Comparison of ENCODE assay signal across 15 cellular contexts in genomic region chr11:130407978-130408377, GRCh38. TPM values are rescaled to one million over a fixed set of nuclear protein-coding genes. Genes with fewer than 3 reads are reported as not detected.
A peak's percentile ranks its signal among the peaks of the same experiment; 100 is the strongest.
DNase-seq lines count a peak whose midpoint lies in the region; ATAC-seq and TF ChIP-seq lines count a peak whose summit lies in the region.
"Had no signal": no experiment of that assay in that cellular context is flagged by ENCODE, and none has a peak within 500 bp of the region (broad histone marks: within the 10 kb centered on the region; RNA-seq: fewer than 3 reads in every experiment).

No MANE protein-coding gene starts in this region.

- peaks cover 50% of the 10 kb centered on the region for H3K27me3 Mint-ChIP-seq in mesothelial cell of epicardium (ENCODE audit: low read depth)
- H3K27me3 Mint-ChIP-seq in natural killer cell treated with Interleukin-12 subunit alpha and Interleukin-12 subunit beta and Interleukin-15 and Interleukin-18, amount 100 ng/mL, for 72 hours: peaks cover 8 to 18% of the 10 kb centered on the region in 2 donors
- H3K27me3 Mint-ChIP-seq: CD4-positive, CD25-positive, alpha-beta regulatory T cell had no signal

- WGBS in esophagus muscularis mucosa: 40% methylated on average over 7 of the region's 7 CpGs

- H3K9ac ChIP-seq in PC-3 (ENCODE audit: low read length): no peak overlapping the region

- no peak for TF ChIP-seq EP300 in esophagus muscularis mucosa (IDR thresholded peaks at IDR 0.05)

- peak; percentile 93 for ATAC-seq in PC-3
- peak; percentile 51 for ATAC-seq in mucosa of descending colon
- ATAC-seq in natural killer cell treated with Interleukin-12 subunit alpha and Interleukin-12 subunit beta and Interleukin-15 and Interleukin-18, amount 100 ng/mL, for 72 hours: no peak
- ATAC-seq in GM19452 (IDR thresholded peaks at IDR 0.05; ENCODE audit: unreplicated experiment): no peak
- ATAC-seq: GM12878 had no signal

- intact Hi-C loops in PC-3 (cut with micrococcal nuclease): no loop called here
- intact Hi-C loops in esophagus muscularis mucosa (cut with DNase I): no loop called here
- intact Hi-C loops in mucosa of descending colon (cut with DNase I, micrococcal nuclease): no loop called here

- peak; percentile 60 for DNase-seq in AG09309 (ENCODE audit: low read depth)
- DNase-seq in PC-3: peak; percentile 99
- no peak for DNase-seq in esophagus muscularis mucosa (ENCODE audit: extremely low spot score)
- DNase-seq in mucosa of descending colon: no peak
- DNase-seq in mesothelial cell of epicardium (ENCODE audit: low spot score in 2 of 2, unreplicated experiment in 2 of 2): no peak
- no peak for DNase-seq in NCI-H1417 (lab: John Stamatoyannopoulos, UW)
- DNase-seq in natural killer cell treated with Interleukin-12 subunit alpha and Interleukin-12 subunit beta and Interleukin-15 and Interleukin-18, amount 100 ng/mL, for 72 hours (ENCODE audit: low spot score): no peak
- DNase-seq: CD4-positive, CD25-positive, alpha-beta regulatory T cell; Kasumi-1; stimulated activated naive CD4-positive, alpha-beta T cell had no signal

- H3K36me3 Mint-ChIP-seq in mesothelial cell of epicardium: no peaks in the 10 kb centered on the region
- H3K36me3 Mint-ChIP-seq in natural killer cell treated with Interleukin-12 subunit alpha and Interleukin-12 subunit beta and Interleukin-15 and Interleukin-18, amount 100 ng/mL, for 72 hours: no peaks in the 10 kb centered on the region
- H3K36me3 Mint-ChIP-seq: CD4-positive, CD25-positive, alpha-beta regulatory T cell had no signal

- CTCF ChIA-PET in PC-3 (lab: Charles Lee): interaction anchor here (0.6 to 1.1 kb wide), 4 partner anchors 18 to 195 kb away, joined by 3 to 7 read pairs (median 4); no protein-coding TSS in a partner anchor

- H3K9me3 Mint-ChIP-seq in mesothelial cell of epicardium: no peaks in the 10 kb centered on the region
- H3K9me3 Mint-ChIP-seq in natural killer cell treated with Interleukin-12 subunit alpha and Interleukin-12 subunit beta and Interleukin-15 and Interleukin-18, amount 100 ng/mL, for 72 hours: no peaks in the 10 kb centered on the region
- H3K9me3 Mint-ChIP-seq: CD4-positive, CD25-positive, alpha-beta regulatory T cell; T-helper 2 cell treated with Interferon-gamma antibody and Interleukin-4, amounts not matched to agents 5 μg/mL and 100 μg/mL, for 36 hours had no signal

- H3K27ac ChIP-seq in PC-3 (ENCODE audit: low read length): peak overlapping the region; percentile 9; the same call in 1 of the 2 replicates
- peak overlapping the region; percentile 25 to 50 (median 40) for H3K27ac ChIP-seq in esophagus muscularis mucosa (replicated peaks in 1 of 4)

- H3K36me3 ChIP-seq in PC-3 (ENCODE audit: low read depth, low read length) (no peaks in the 10 kb centered on the region), esophagus muscularis mucosa (peaks cover 0 to 8% (median 6%) of the 10 kb centered on the region in 4 donors), mucosa of descending colon (ENCODE audit: low read depth) (no peaks in the 10 kb centered on the region)
- H3K36me3 ChIP-seq: ascending aorta had no signal

- H3K9me3 ChIP-seq in PC-3 (ENCODE audit: low read length): no peaks in the 10 kb centered on the region
- H3K9me3 ChIP-seq in esophagus muscularis mucosa: no peaks in the 10 kb centered on the region
- no peaks in the 10 kb centered on the region for H3K9me3 ChIP-seq in mucosa of descending colon
- H3K9me3 ChIP-seq: ascending aorta had no signal

- no peaks in the 10 kb centered on the region for H4K20me1 ChIP-seq in PC-3 (ENCODE audit: low read length)

- H3K27me3 ChIP-seq in PC-3 (ENCODE audit: low read length): no peaks in the 10 kb centered on the region; the same call in 1 of the 2 replicates
- no peaks in the 10 kb centered on the region for H3K27me3 ChIP-seq in esophagus muscularis mucosa
- H3K27me3 ChIP-seq: ascending aorta had no signal

- H3K27ac Mint-ChIP-seq in mesothelial cell of epicardium: no peak overlapping the region
- H3K27ac Mint-ChIP-seq in natural killer cell treated with Interleukin-12 subunit alpha and Interleukin-12 subunit beta and Interleukin-15 and Interleukin-18, amount 100 ng/mL, for 72 hours: no peak overlapping the region
- H3K27ac Mint-ChIP-seq: CD4-positive, CD25-positive, alpha-beta regulatory T cell; T-helper 2 cell treated with Interferon-gamma antibody and Interleukin-4, amounts not matched to agents 5 μg/mL and 100 μg/mL, for 36 hours had no signal

- H3K4me3 Mint-ChIP-seq in mesothelial cell of epicardium: no peak overlapping the region
- H3K4me3 Mint-ChIP-seq in natural killer cell treated with Interleukin-12 subunit alpha and Interleukin-12 subunit beta and Interleukin-15 and Interleukin-18, amount 100 ng/mL, for 72 hours: no peak overlapping the region
- H3K4me3 Mint-ChIP-seq: CD4-positive, CD25-positive, alpha-beta regulatory T cell; T-helper 2 cell treated with Interferon-gamma antibody and Interleukin-4, amounts not matched to agents 5 μg/mL and 100 μg/mL, for 36 hours had no signal

- H3K4me3 ChIP-seq in AG09309 (ENCODE audit: control insufficient read depth, low read depth, low read length) (no peak overlapping the region), PC-3 (ENCODE audit: low read length) (no peak overlapping the region), esophagus muscularis mucosa (no peak overlapping the region), mucosa of descending colon (no peak overlapping the region)
- H3K4me3 ChIP-seq: ascending aorta, GM12878 had no signal

- H3K9me2 ChIP-seq in PC-3 (replicated peaks; ENCODE audit: low read length): no peaks in the 10 kb centered on the region

- no TSS peak for BruUV-seq in PC-3 (replicated peaks; lab: Mats Ljungman, UMichigan)

- peak overlapping the region; percentile 36 for H3K4me2 ChIP-seq in PC-3 (ENCODE audit: low read length)

- peaks cover 14% of the 10 kb centered on the region for H3K4me1 Mint-ChIP-seq in mesothelial cell of epicardium
- H3K4me1 Mint-ChIP-seq in natural killer cell treated with Interleukin-12 subunit alpha and Interleukin-12 subunit beta and Interleukin-15 and Interleukin-18, amount 100 ng/mL, for 72 hours (ENCODE audit: low read depth in 2 of 2): peaks cover 0 to 4% of the 10 kb centered on the region in 2 donors
- H3K4me1 Mint-ChIP-seq: CD4-positive, CD25-positive, alpha-beta regulatory T cell had no signal

- no peak overlapping the region for H2AFZ ChIP-seq in PC-3 (ENCODE audit: low read length)

- POLR2A ChIA-PET in PC-3 (lab: Charles Lee; ENCODE audit: unreplicated experiment): interaction anchor here (0.6 kb wide), 1 partner anchor 462 kb away, joined by 4 read pairs; no protein-coding TSS in a partner anchor

- H3K79me2 ChIP-seq in PC-3 (ENCODE audit: low read length): no peaks in the 10 kb centered on the region

- TF ChIP-seq CTCF in AG09309 (IDR thresholded peaks at IDR 0.05; ENCODE audit: control insufficient read depth, insufficient read depth, low read depth, low read length, missing control alignments) (no peak), PC-3 (conservative IDR thresholded peaks at IDR 0.05; ENCODE audit: low read depth, low read length) (no peak), esophagus muscularis mucosa (IDR thresholded peaks at IDR 0.05) (no peak), mucosa of descending colon (IDR thresholded peaks at IDR 0.05) (no peak), mesothelial cell of epicardium (IDR thresholded peaks at IDR 0.05; ENCODE audit: unreplicated experiment) (no peak)

- H3K4me1 ChIP-seq in PC-3 (ENCODE audit: insufficient read depth, low read length): peaks cover 30% of the 10 kb centered on the region
- H3K4me1 ChIP-seq in esophagus muscularis mucosa: peaks cover 16 to 39% (median 29%) of the 10 kb centered on the region in 4 donors
- no peaks in the 10 kb centered on the region for H3K4me1 ChIP-seq in mucosa of descending colon (ENCODE audit: low read depth)

- no peak for TF ChIP-seq POLR2A in esophagus muscularis mucosa (IDR thresholded peaks at IDR 0.05; ENCODE audit: low read depth)

- H3F3A ChIP-seq in PC-3 (ENCODE audit: low read length, unreplicated experiment): no peaks in the 10 kb centered on the region

RNA-seq across cellular contexts. Expression of gene ADAMTS8, which starts 20.4 kb away (rescaled TPM):
- total RNA-seq in PC-3 (2014; rRNA removed): 0.12 TPM in 1 of 2 replicates, not detected in the other
- total RNA-seq in esophagus muscularis mucosa: 10 to 100 TPM; 23.5 to 55.5 (median 29.8) TPM
- total RNA-seq in mucosa of descending colon: 10 to 100 TPM in 1 of 3 donors, 1 to 10 TPM in 1, under 1 TPM in 1; 0.38 to 10.5 (median 2.6) TPM
- total RNA-seq in mesothelial cell of epicardium: 0.70 to 1.3 TPM (median 0.96 TPM) in 3 replicates
- not detected for total RNA-seq in natural killer cell treated with Interleukin-12 subunit alpha and Interleukin-12 subunit beta and Interleukin-15 and Interleukin-18, amount 100 ng/mL, for 72 hours
- total RNA-seq: CD4-positive, CD25-positive, alpha-beta regulatory T cell; glomerular endothelial cell; GM12878 had no signal

RNA-seq across cellular contexts. Expression of gene ADAMTS15, which starts 40.5 kb away (rescaled TPM):
- total RNA-seq in PC-3 (2014; rRNA removed) (16.8 and 21.7 TPM in 2 replicates), esophagus muscularis mucosa (10 to 100 TPM in 3 of 4 donors, 1 to 10 TPM in 1; 6.6 to 11.4 (median 10.3) TPM), mucosa of descending colon (1 to 10 TPM; 1.8 to 7.8 (median 3.5) TPM), mesothelial cell of epicardium (8.1 to 9.9 TPM (median 9.4 TPM) in 3 replicates)
- total RNA-seq in natural killer cell treated with Interleukin-12 subunit alpha and Interleukin-12 subunit beta and Interleukin-15 and Interleukin-18, amount 100 ng/mL, for 72 hours: not detected
- total RNA-seq: CD4-positive, CD25-positive, alpha-beta regulatory T cell; GM12878 had no signal

Comparison
In these comparisons a context has a peak if more than half of its experiments do, and no peak if none do; other contexts are left out.
1. DNase-seq: peak in AG09309 (single experiment) and PC-3 (single experiment); none in esophagus muscularis mucosa (single experiment), mucosa of descending colon (0 of 3), mesothelial cell of epicardium (0 of 2), NCI-H1417 (0 of 3) and natural killer cell treated with Interleukin-12 subunit alpha and Interleukin-12 subunit beta and Interleukin-15 and Interleukin-18, amount 100 ng/mL, for 72 hours (single experiment).
2. ATAC-seq: peak in PC-3 (single experiment) and mucosa of descending colon (single experiment); none in natural killer cell treated with Interleukin-12 subunit alpha and Interleukin-12 subunit beta and Interleukin-15 and Interleukin-18, amount 100 ng/mL, for 72 hours (0 of 2) and GM19452 (single experiment).